Comparison of ENCODE assay signal across 14 cellular contexts in the genomic region with DNA sequence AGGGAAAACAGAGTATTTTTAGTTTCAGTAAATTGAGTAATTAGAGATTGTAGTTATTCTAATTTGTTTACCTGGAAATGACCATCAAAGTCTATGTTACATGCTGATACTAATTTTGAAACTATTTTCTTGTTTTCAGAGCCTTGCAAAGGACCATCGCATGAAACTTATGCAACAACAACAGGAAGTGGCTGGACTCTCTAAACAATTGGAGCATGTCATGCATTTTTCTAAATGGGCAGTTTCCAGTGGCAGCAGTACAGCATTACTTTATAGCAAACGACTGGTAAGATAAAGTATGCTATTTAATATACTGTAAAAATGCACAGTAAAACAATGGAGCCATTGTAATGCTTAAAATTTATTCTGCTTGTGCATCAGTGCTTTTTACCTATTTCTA.
DNase-seq lines count a peak whose midpoint lies in the region; ATAC-seq and TF ChIP-seq lines count a peak whose summit lies in the region.
"Had no signal": no experiment of that assay in that cellular context is flagged by ENCODE, and none has a peak within 500 bp of the region (broad histone marks: within the 10 kb centered on the region; RNA-seq: fewer than 3 reads in every experiment).

No MANE protein-coding gene starts in this region.

- peaks cover 4% of the 10 kb centered on the region; the same call in 1 of the 2 replicates for H3K9me3 ChIP-seq in AG04450 (ENCODE audit: control insufficient read depth, insufficient read depth, low read length)
- no peaks in the 10 kb centered on the region for H3K9me3 ChIP-seq in SK-N-SH
- H3K9me3 ChIP-seq: upper lobe of right lung had no signal

- H3K4me3 ChIP-seq in AG04450 (ENCODE audit: low read depth, low read length), result no peak overlapping the region
- H3K4me3 ChIP-seq in fibroblast of the aortic adventitia (ENCODE audit: low read depth, low read length), result no peak overlapping the region
- H3K4me3 ChIP-seq in SK-N-SH (ENCODE audit: low read depth in 2 of 2, low read length in 1 of 2), result no peak overlapping the region
- H3K4me3 ChIP-seq: lung, upper lobe of right lung had no signal

- H3K27ac ChIP-seq in AG04450 (ENCODE audit: low read depth, low read length), result no peak overlapping the region
- peak overlapping the region in 1 of 2 experiments; percentile 13; a peak in 2 of 4 replicates for H3K27ac ChIP-seq in SK-N-SH (ENCODE audit: low read depth in 2 of 2, low read length in 1 of 2)
- H3K27ac ChIP-seq: upper lobe of right lung had no signal

- TF ChIP-seq RAD21 in SK-N-SH (IDR thresholded peaks at IDR 0.05; ENCODE audit: low read length), result no peak

- peaks cover 36 to 63% of the 10 kb centered on the region in 2 experiments for H3K36me3 ChIP-seq in SK-N-SH (replicated peaks in 1 of 2; ENCODE audit: control insufficient read depth in 1 of 2, insufficient read depth in 2 of 2, low read length in 1 of 2)

- 99% methylated on average over 2 of the region's 2 CpGs for WGBS in SK-N-SH (ENCODE audit: low lambda C conversion rate)

- ATAC-seq in GM19035 (IDR thresholded peaks at IDR 0.05; ENCODE audit: unreplicated experiment), result peak; percentile 61
- ATAC-seq in GM21423 (IDR thresholded peaks at IDR 0.05; ENCODE audit: unreplicated experiment), result no peak
- no peak for ATAC-seq in HG03139 (IDR thresholded peaks at IDR 0.05; ENCODE audit: unreplicated experiment)
- ATAC-seq: activated CD4-positive, CD25-positive, alpha-beta regulatory T cell treated with anti-CD3 and anti-CD28 coated beads, Interleukin-2, amount 50 U/mL, for 24 hours; upper lobe of right lung had no signal

- no peaks in the 10 kb centered on the region; a peak in 1 of 4 replicates for H3K4me1 ChIP-seq in SK-N-SH (ENCODE audit: control insufficient read depth in 1 of 2, insufficient read depth in 2 of 2, low read depth in 1 of 2, low read length in 1 of 2)

- CTCF ChIA-PET in AG04450 (lab: Charles Lee), result no interaction called here
- CTCF ChIA-PET in SK-N-SH (lab: Yijun Ruan, JAX), result no interaction called here

- peak; percentile 13 for DNase-seq in AG04450 (ENCODE audit: low read depth, low spot score)
- peak; percentile 50 for DNase-seq in M059J (ENCODE audit: low read depth)
- peak; percentile 9 for DNase-seq in fibroblast of the aortic adventitia (ENCODE audit: low read depth)
- DNase-seq in SK-N-SH, result no peak
- DNase-seq in DMS 273 treated with DMSO at 0.1 percent for 48 hours (lab: John Stamatoyannopoulos, UW), result no peak
- DNase-seq: Kasumi-1, NCI-H2107, nucleus accumbens, upper lobe of right lung had no signal

- no peak overlapping the region for H2AFZ ChIP-seq in SK-N-SH (ENCODE audit: low read depth)

- no peaks in the 10 kb centered on the region for H3F3A ChIP-seq in SK-N-SH (replicated peaks; ENCODE audit: insufficient read depth)

- no peaks in the 10 kb centered on the region for H4K20me1 ChIP-seq in SK-N-SH (ENCODE audit: insufficient read depth)

- TF ChIP-seq EP300 in SK-N-SH (IDR thresholded peaks at IDR 0.05; ENCODE audit: borderline replicate concordance in 1 of 2, low read depth in 1 of 2, low read length in 1 of 2), result no peak

- no peaks in the 10 kb centered on the region for H3K27me3 ChIP-seq in AG04450 (ENCODE audit: control insufficient read depth, insufficient read depth, low read length)
- H3K27me3 ChIP-seq in SK-N-SH (ENCODE audit: insufficient read depth), result no peaks in the 10 kb centered on the region
- H3K27me3 ChIP-seq: upper lobe of right lung had no signal

- no peaks in the 10 kb centered on the region for H3K9me2 ChIP-seq in SK-N-SH

- H3K4me2 ChIP-seq in SK-N-SH, result no peak overlapping the region

- no peak for TF ChIP-seq CTCF in AG04450 (IDR thresholded peaks at IDR 0.05; ENCODE audit: low read depth, low read length)
- no peak for TF ChIP-seq CTCF in fibroblast of the aortic adventitia (IDR thresholded peaks at IDR 0.05; ENCODE audit: insufficient read depth, low read length)
- TF ChIP-seq CTCF in SK-N-SH (IDR thresholded peaks at IDR 0.05), result no peak

- POLR2A ChIA-PET in AG04450 (lab: Yijun Ruan, JAX) (no interaction called here), SK-N-SH (lab: Yijun Ruan, JAX) (no interaction called here)

- H3K9ac ChIP-seq in SK-N-SH, result no peak overlapping the region

- peaks cover 13% of the 10 kb centered on the region; the same call in 1 of the 2 replicates for H3K79me2 ChIP-seq in SK-N-SH (ENCODE audit: insufficient read depth)

TF ChIP-seq in SK-N-SH, 30 proteins besides CTCF, POLR2A, EP300 and RAD21:
- TF ChIP-seq, protein P1, sequence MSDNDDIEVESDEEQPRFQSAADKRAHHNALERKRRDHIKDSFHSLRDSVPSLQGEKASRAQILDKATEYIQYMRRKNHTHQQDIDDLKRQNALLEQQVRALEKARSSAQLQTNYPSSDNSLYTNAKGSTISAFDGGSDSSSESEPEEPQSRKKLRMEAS (IDR thresholded peaks at IDR 0.05; ENCODE audit: low read depth), result no peak
- TF ChIP-seq YY1 (IDR thresholded peaks at IDR 0.05; ENCODE audit: low read depth) (no peak), FOSL2 (IDR thresholded peaks at IDR 0.05; ENCODE audit: borderline replicate concordance, low read depth) (no peak), SIN3A (IDR thresholded peaks at IDR 0.05; ENCODE audit: borderline replicate concordance, low read depth, low read length) (no peak), POLR2AphosphoS5 (IDR thresholded peaks at IDR 0.05; ENCODE audit: low read depth, low read length) (no peak), ELF1 (IDR thresholded peaks at IDR 0.05) (no peak), RXRA (IDR thresholded peaks at IDR 0.05; ENCODE audit: borderline replicate concordance, low read depth) (no peak), TCF12 (IDR thresholded peaks at IDR 0.05) (no peak), MEF2A (IDR thresholded peaks at IDR 0.05; ENCODE audit: borderline replicate concordance, low read depth) (no peak), RCOR1 (IDR thresholded peaks at IDR 0.05; ENCODE audit: low read length) (no peak)
- TF ChIP-seq, protein P2, sequence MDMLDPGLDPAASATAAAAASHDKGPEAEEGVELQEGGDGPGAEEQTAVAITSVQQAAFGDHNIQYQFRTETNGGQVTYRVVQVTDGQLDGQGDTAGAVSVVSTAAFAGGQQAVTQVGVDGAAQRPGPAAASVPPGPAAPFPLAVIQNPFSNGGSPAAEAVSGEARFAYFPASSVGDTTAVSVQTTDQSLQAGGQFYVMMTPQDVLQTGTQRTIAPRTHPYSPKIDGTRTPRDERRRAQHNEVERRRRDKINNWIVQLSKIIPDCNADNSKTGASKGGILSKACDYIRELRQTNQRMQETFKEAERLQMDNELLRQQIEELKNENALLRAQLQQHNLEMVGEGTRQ (IDR thresholded peaks at IDR 0.05; ENCODE audit: borderline replicate concordance, low read depth, low read length), result no peak
- TF ChIP-seq, protein P3, sequence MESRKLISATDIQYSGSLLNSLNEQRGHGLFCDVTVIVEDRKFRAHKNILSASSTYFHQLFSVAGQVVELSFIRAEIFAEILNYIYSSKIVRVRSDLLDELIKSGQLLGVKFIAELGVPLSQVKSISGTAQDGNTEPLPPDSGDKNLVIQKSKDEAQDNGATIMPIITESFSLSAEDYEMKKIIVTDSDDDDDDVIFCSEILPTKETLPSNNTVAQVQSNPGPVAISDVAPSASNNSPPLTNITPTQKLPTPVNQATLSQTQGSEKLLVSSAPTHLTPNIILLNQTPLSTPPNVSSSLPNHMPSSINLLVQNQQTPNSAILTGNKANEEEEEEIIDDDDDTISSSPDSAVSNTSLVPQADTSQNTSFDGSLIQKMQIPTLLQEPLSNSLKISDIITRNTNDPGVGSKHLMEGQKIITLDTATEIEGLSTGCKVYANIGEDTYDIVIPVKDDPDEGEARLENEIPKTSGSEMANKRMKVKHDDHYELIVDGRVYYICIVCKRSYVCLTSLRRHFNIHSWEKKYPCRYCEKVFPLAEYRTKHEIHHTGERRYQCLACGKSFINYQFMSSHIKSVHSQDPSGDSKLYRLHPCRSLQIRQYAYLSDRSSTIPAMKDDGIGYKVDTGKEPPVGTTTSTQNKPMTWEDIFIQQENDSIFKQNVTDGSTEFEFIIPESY (IDR thresholded peaks at IDR 0.05; ENCODE audit: borderline replicate concordance, low read depth), result no peak

Comparison
In these comparisons a context has a peak if more than half of its experiments do, and no peak if none do; other contexts are left out.
1. DNase-seq: peak in AG04450 (single experiment), M059J (single experiment) and fibroblast of the aortic adventitia (single experiment); none in SK-N-SH (single experiment) and DMS 273 treated with DMSO at 0.1 percent for 48 hours (single experiment).